In genomic region chr18:53799134-53799533, GRCh38 we compare ENCODE assay signal across 16 cellular contexts.
DNase-seq lines count a peak whose midpoint lies in the region; TF ChIP-seq lines count a peak whose summit lies in the region.
"Had no signal": no experiment of that assay in that cellular context is flagged by ENCODE, and none has a peak within 500 bp of the region (broad histone marks: within the 10 kb centered on the region; RNA-seq: fewer than 3 reads in every experiment).

No MANE protein-coding gene starts in this region.

- in situ Hi-C loops in KBM-7 (cut with MboI; ENCODE audit: low pct_unique_long_range_greater_than_20kb, low sequenced_read_pairs): no loop called here

- DNase-seq in HCEC 1CT (peak; percentile 4), adipocyte (ENCODE audit: low read depth) (peak; percentile 71), fibroblast of the aortic adventitia (ENCODE audit: low read depth) (peak; percentile 73), superior temporal gyrus (ENCODE audit: extremely low spot score) (peak; percentile 39), Kasumi-1 (lab: John Stamatoyannopoulos, UW) (no peak), KBM-7 (no peak), mucosa of gallbladder (ENCODE audit: low spot score) (no peak)
- DNase-seq: activated CD8-positive, alpha-beta T cell treated with anti-CD3 and anti-CD28 coated beads for 36 hours; colonic mucosa; DND-41; H9; naive thymus-derived CD8-positive, alpha-beta T cell; NCI-H2029 treated with DMSO at 0.1 percent for 48 hours; NCI-H524 treated with DMSO at 0.1 percent for 48 hours; psoas muscle had no signal

- peaks cover 29% of the 10 kb centered on the region for H3K4me1 ChIP-seq in adipocyte (ENCODE audit: control insufficient read depth, insufficient read depth, low read length)
- H3K4me1 ChIP-seq: colonic mucosa, psoas muscle had no signal

- H3K9me3 ChIP-seq in adipocyte (ENCODE audit: control insufficient read depth, low read length): no peaks in the 10 kb centered on the region
- H3K9me3 ChIP-seq: colonic mucosa, psoas muscle had no signal

- H3K27me3 ChIP-seq in adipocyte (replicated peaks; ENCODE audit: control insufficient read depth, insufficient read depth, low read length): no peaks in the 10 kb centered on the region
- H3K27me3 ChIP-seq: colonic mucosa, MG63 had no signal

- no peaks in the 10 kb centered on the region for H3K36me3 ChIP-seq in adipocyte (ENCODE audit: control insufficient read depth, insufficient read depth, low read length, severe bottlenecking)
- H3K36me3 ChIP-seq: colonic mucosa, MG63 had no signal

- TF ChIP-seq CTCF in fibroblast of the aortic adventitia (IDR thresholded peaks at IDR 0.05; ENCODE audit: insufficient read depth, low read length): peak; percentile 9

- no peak overlapping the region for H3K4me3 ChIP-seq in adipocyte (ENCODE audit: low read length)
- no peak overlapping the region for H3K4me3 ChIP-seq in fibroblast of the aortic adventitia (ENCODE audit: low read depth, low read length)
- H3K4me3 ChIP-seq: colonic mucosa, MG63, psoas muscle had no signal

- H3K9ac ChIP-seq in adipocyte (ENCODE audit: low read length): no peak overlapping the region

Comparison
In these comparisons a context has a peak if more than half of its experiments do, and no peak if none do; other contexts are left out.
1. DNase-seq: peak in HCEC 1CT (single experiment), adipocyte (single experiment), fibroblast of the aortic adventitia (single experiment) and superior temporal gyrus (single experiment); none in Kasumi-1 (0 of 2), KBM-7 (single experiment) and mucosa of gallbladder (single experiment).